Comparison of ENCODE assay signal across 20 cellular contexts in the genomic region with DNA sequence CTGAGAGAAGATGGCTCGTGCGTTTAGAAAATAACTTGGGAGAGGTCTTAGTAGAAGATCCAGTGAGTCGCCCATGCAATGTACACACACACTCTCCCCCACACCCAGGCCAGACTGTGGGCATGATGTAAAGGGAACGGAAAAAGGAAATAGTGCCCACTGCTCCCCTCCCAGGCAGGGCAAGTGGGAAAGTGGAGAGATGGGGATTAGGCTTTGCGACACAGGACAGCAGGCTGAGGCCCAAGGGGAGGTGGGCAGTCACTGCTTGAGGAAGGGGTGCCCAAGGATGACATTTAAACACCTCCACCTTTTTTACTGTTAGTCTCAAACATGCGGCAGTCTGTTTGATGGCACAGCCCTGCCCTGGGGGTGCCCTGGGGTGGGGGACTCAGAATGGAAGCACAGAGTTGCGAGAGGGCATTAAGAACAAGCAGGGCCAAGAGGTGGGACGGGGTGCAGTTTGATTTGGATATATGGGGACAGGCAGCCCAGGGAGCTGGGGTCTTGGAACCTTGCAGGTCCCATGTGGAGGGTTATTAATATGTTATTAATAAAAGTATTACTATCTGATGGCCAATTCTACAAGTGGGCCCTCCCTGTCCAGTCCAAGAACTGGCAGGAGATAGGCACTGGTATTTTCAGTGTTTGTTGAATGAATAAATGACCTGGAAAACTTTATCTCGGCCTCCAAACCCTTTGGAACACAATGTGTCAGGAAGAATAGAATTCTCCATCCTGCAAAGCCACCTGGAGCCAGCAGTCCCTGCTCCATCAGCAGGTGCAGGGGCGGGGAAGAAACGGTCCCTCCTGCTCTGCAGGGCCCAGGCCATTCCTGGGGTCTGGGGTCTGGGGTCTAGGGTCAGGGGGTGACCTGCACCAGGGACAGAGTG. TPM values are rescaled to one million over a fixed set of nuclear protein-coding genes. Genes with fewer than 3 reads are reported as not detected.
DNase-seq lines count a peak whose midpoint lies in the region; ATAC-seq, FAIRE-seq and TF ChIP-seq lines count a peak whose summit lies in the region.
"Had no signal": no experiment of that assay in that cellular context is flagged by ENCODE, and none has a peak within 500 bp of the region (broad histone marks: within the 10 kb centered on the region; RNA-seq: fewer than 3 reads in every experiment).

No MANE protein-coding gene starts in this region.

- no peaks in the 10 kb centered on the region for H3K27me3 Mint-ChIP-seq in nephron progenitor cell (ENCODE audit: low read depth, poor library complexity)
- peaks cover 0 to 6% (median 0%) of the 10 kb centered on the region in 5 donors for H3K27me3 Mint-ChIP-seq in naive thymus-derived CD8-positive, alpha-beta T cell
- H3K27me3 Mint-ChIP-seq: CD4-positive, alpha-beta T cell had no signal

- no peaks in the 10 kb centered on the region for H3K4me1 ChIP-seq in PC-3 (ENCODE audit: insufficient read depth, low read length)
- peaks cover 10 to 88% (median 17%) of the 10 kb centered on the region in 3 donors for H3K4me1 ChIP-seq in esophagus squamous epithelium
- H3K4me1 ChIP-seq in gastroesophageal sphincter = no peaks in the 10 kb centered on the region

- peaks cover 30% of the 10 kb centered on the region for H3K36me3 ChIP-seq in PC-3 (ENCODE audit: low read depth, low read length)
- peaks cover 0 to 47% (median 16%) of the 10 kb centered on the region in 3 donors for H3K36me3 ChIP-seq in esophagus squamous epithelium
- H3K36me3 ChIP-seq in gastroesophageal sphincter = no peaks in the 10 kb centered on the region

- no peak overlapping the region for H3K4me2 ChIP-seq in PC-3 (ENCODE audit: low read length)
- H3K4me2 ChIP-seq: A549, KMS-11 had no signal

- H3K79me2 ChIP-seq in PC-3 (ENCODE audit: low read length) = no peaks in the 10 kb centered on the region

- no peaks in the 10 kb centered on the region for H3K9me2 ChIP-seq in PC-3 (replicated peaks; ENCODE audit: low read length)

- H2AFZ ChIP-seq in PC-3 (ENCODE audit: low read length) = no peak overlapping the region

- no peaks in the 10 kb centered on the region for H4K20me1 ChIP-seq in PC-3 (ENCODE audit: low read length)

- CTCF ChIA-PET in PC-3 (lab: Charles Lee) = no interaction called here

- no peak for TF ChIP-seq POLR2A in esophagus squamous epithelium (IDR thresholded peaks at IDR 0.05)
- no peak for TF ChIP-seq POLR2A in gastroesophageal sphincter (IDR thresholded peaks at IDR 0.05)

- H3K9me3 Mint-ChIP-seq in nephron progenitor cell = peaks cover 4% of the 10 kb centered on the region
- no peaks in the 10 kb centered on the region for H3K9me3 Mint-ChIP-seq in naive thymus-derived CD8-positive, alpha-beta T cell
- H3K9me3 Mint-ChIP-seq: CD4-positive, alpha-beta T cell had no signal

- no peaks in the 10 kb centered on the region for H3K9me3 ChIP-seq in PC-3 (ENCODE audit: low read length)
- no peaks in the 10 kb centered on the region for H3K9me3 ChIP-seq in esophagus squamous epithelium
- H3K9me3 ChIP-seq in gastroesophageal sphincter = no peaks in the 10 kb centered on the region
- H3K9me3 ChIP-seq: A549, Caco-2, Peyer's patch had no signal

- no peak overlapping the region for H3K4me3 Mint-ChIP-seq in nephron progenitor cell
- no peak overlapping the region for H3K4me3 Mint-ChIP-seq in naive thymus-derived CD8-positive, alpha-beta T cell
- H3K4me3 Mint-ChIP-seq: CD4-positive, alpha-beta T cell had no signal

- H3K36me3 Mint-ChIP-seq in nephron progenitor cell (ENCODE audit: low read depth) = peaks cover 39% of the 10 kb centered on the region
- H3K36me3 Mint-ChIP-seq in naive thymus-derived CD8-positive, alpha-beta T cell = no peaks in the 10 kb centered on the region

- H3K4me3 ChIP-seq in PC-3 (ENCODE audit: low read length) = no peak overlapping the region
- H3K4me3 ChIP-seq in esophagus squamous epithelium = no peak overlapping the region
- no peak overlapping the region for H3K4me3 ChIP-seq in gastroesophageal sphincter
- H3K4me3 ChIP-seq: A549, Peyer's patch, SK-N-MC had no signal

- H3K9ac ChIP-seq in PC-3 (ENCODE audit: low read length) = no peak overlapping the region
- H3K9ac ChIP-seq: KMS-11 had no signal

- FAIRE-seq in HTR-8/SVneo (lab: Jason Lieb, UNC) = peak; percentile 44
- FAIRE-seq: A549, H54 had no signal

- TF ChIP-seq CTCF in PC-3 (conservative IDR thresholded peaks at IDR 0.05; ENCODE audit: low read depth, low read length) (no peak), esophagus squamous epithelium (IDR thresholded peaks at IDR 0.05) (no peak), nephron progenitor cell (IDR thresholded peaks at IDR 0.05) (no peak), gastroesophageal sphincter (IDR thresholded peaks at IDR 0.05) (no peak)

- intact Hi-C loops in PC-3 (cut with micrococcal nuclease) = no loop called here
- intact Hi-C loops in esophagus squamous epithelium (cut with DNase I) = no loop called here

- H3K27ac ChIP-seq in PC-3 (ENCODE audit: low read length) (no peak overlapping the region), esophagus squamous epithelium (peak overlapping the region; percentile 62 to 91 (median 86)), gastroesophageal sphincter (no peak overlapping the region)
- H3K27ac ChIP-seq: A549, KMS-11, SK-N-MC had no signal

- no TSS peak for BruUV-seq in PC-3 (replicated peaks; lab: Mats Ljungman, UMichigan)

- H3K27ac Mint-ChIP-seq in nephron progenitor cell = peak overlapping the region; percentile 77
- H3K27ac Mint-ChIP-seq in naive thymus-derived CD8-positive, alpha-beta T cell = no peak overlapping the region
- H3K27ac Mint-ChIP-seq: CD4-positive, alpha-beta T cell had no signal

- POLR2A ChIA-PET in PC-3 (lab: Charles Lee; ENCODE audit: unreplicated experiment) = no interaction called here
- POLR2A ChIA-PET in naive thymus-derived CD8-positive, alpha-beta T cell (lab: Charles Lee) = no interaction called here

- ATAC-seq in PC-3 = peak; percentile 27
- ATAC-seq in gastroesophageal sphincter = no peak
- ATAC-seq in naive thymus-derived CD8-positive, alpha-beta T cell = no peak

- peaks cover 62% of the 10 kb centered on the region for H3K4me1 Mint-ChIP-seq in nephron progenitor cell
- H3K4me1 Mint-ChIP-seq in naive thymus-derived CD8-positive, alpha-beta T cell = peaks cover 0 to 1% (median 0%) of the 10 kb centered on the region in 4 donors

- H3K27me3 ChIP-seq in PC-3 (ENCODE audit: low read length) (no peaks in the 10 kb centered on the region), esophagus squamous epithelium (no peaks in the 10 kb centered on the region), gastroesophageal sphincter (no peaks in the 10 kb centered on the region)
- H3K27me3 ChIP-seq: Peyer's patch had no signal

- H3F3A ChIP-seq in PC-3 (ENCODE audit: low read length, unreplicated experiment) = no peaks in the 10 kb centered on the region

- WGBS in esophagus squamous epithelium, 2 donors = 47 to 72% methylated on average over 11 of the region's 11 CpGs
- WGBS in gastroesophageal sphincter (ENCODE audit: low coverage in 1 of 2), 2 donors = 69 to 87% methylated on average over 3 to 5 of the region's 11 CpGs

- no peak for DNase-seq in HTR-8/SVneo (ENCODE audit: insufficient read length, low spot score)
- no peak for DNase-seq in PC-3
- DNase-seq in esophagus squamous epithelium (lab: John Stamatoyannopoulos, UW) = no peak
- no peak for DNase-seq in nephron progenitor cell
- DNase-seq in naive thymus-derived CD8-positive, alpha-beta T cell = no peak
- no peak for DNase-seq in cerebellar cortex (ENCODE audit: low spot score)
- no peak for DNase-seq in DMS79 treated with DMSO at 0.1 percent for 48 hours (lab: John Stamatoyannopoulos, UW)
- DNase-seq: Caco-2; CD4-positive, alpha-beta T cell; NCI-H1048; NCI-H1436; NCI-H2029; NCI-H526 treated with DMSO at 0.1 percent for 48 hours; Peyer's patch; SHP77 had no signal

- no peak for TF ChIP-seq EP300 in gastroesophageal sphincter (IDR thresholded peaks at IDR 0.05)

RNA-seq across cellular contexts. Expression of a gene that starts 25.3 kb away (rescaled TPM):
- total RNA-seq in PC-3 (2014; rRNA removed) (358 and 362 TPM in 2 replicates), esophagus squamous epithelium (100 to 1,000 TPM; 355 to 757 (median 496) TPM), gastroesophageal sphincter (10 to 100 TPM in 1 of 4 donors, 1 to 10 TPM in 3; 1.1 to 29.5 (median 1.8) TPM)
- total RNA-seq in naive thymus-derived CD8-positive, alpha-beta T cell = not detected
- not detected for polyA plus RNA-seq in naive thymus-derived CD8-positive, alpha-beta T cell
- total RNA-seq: CD4-positive, alpha-beta T cell had no signal

Comparison
In these comparisons a context has a peak if more than half of its experiments do, and no peak if none do; other contexts are left out.
1. H3K27ac ChIP-seq: peak in esophagus squamous epithelium (4 of 4); none in PC-3 (single experiment) and gastroesophageal sphincter (0 of 4).
2. RNA of a gene that starts 25.3 kb away (total RNA-seq): 355 to 757 TPM in esophagus squamous epithelium and 358 to 362 TPM in PC-3; 1.1 to 29.5 TPM in gastroesophageal sphincter and not detected in naive thymus-derived CD8-positive, alpha-beta T cell; every median in the first group is over 10 times any median in the second.